28 cellular contexts compared by ENCODE assay signal in the genomic region with DNA sequence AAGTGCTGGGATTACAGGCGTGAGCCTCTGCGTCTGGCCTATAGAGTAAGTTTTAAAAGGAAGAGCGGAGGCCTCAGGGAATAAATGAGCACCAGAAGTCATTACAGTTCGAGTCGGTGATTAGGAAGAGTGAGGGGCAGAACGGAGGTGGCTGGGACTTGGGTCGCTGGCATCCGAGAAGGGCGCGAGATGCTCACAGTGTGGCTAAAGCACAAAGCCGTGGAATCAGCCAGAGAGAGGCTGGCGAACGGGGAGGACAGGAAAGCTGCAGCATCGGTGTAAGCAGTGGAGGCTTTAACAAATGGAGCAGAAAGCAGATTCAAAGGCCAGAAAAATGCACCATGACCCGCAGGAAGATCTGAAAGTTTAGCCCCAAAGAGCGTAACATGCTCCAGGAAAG. TPM values are rescaled to one million over a fixed set of nuclear protein-coding genes. Genes with fewer than 3 reads are reported as not detected.
DNase-seq lines count a peak whose midpoint lies in the region; ATAC-seq, FAIRE-seq and TF ChIP-seq lines count a peak whose summit lies in the region.
"Had no signal": no experiment of that assay in that cellular context is flagged by ENCODE, and none has a peak within 500 bp of the region (broad histone marks: within the 10 kb centered on the region; RNA-seq: fewer than 3 reads in every experiment).

No MANE protein-coding gene starts in this region.

- no peak for TF ChIP-seq CTCF in H1 (IDR thresholded peaks at IDR 0.05; ENCODE audit: control extremely low read depth in 1 of 3, insufficient read depth in 1 of 3, low read depth in 1 of 3, low read length in 3 of 3)
- no peak for TF ChIP-seq CTCF in spleen (IDR thresholded peaks at IDR 0.05 in 8 of 11, conservative IDR thresholded peaks at IDR 0.05 in 3 of 11)

- H3K9ac ChIP-seq in H1 (replicated peaks in 1 of 4; ENCODE audit: extremely low read depth in 1 of 4, low read depth in 3 of 4, low read length in 3 of 4), result no peak overlapping the region; a peak in 1 of 7 replicates
- H3K9ac ChIP-seq: BLaER1 treated with 17β-estradiol and CSF1 and Interleukin-3, amounts not matched to agents 10 nM and 100 nM; GM23248 had no signal

- TF ChIP-seq POLR2A in H1 (IDR thresholded peaks at IDR 0.05; ENCODE audit: control extremely low read depth in 1 of 2, low read depth in 2 of 2, low read length in 2 of 2) (no peak), spleen (IDR thresholded peaks at IDR 0.05) (no peak)

- no peak overlapping the region for H4K5ac ChIP-seq in H1 (ENCODE audit: insufficient read length, low read depth, low read length)

- H3K4me3 ChIP-seq in H1 (ENCODE audit: extremely low read depth in 1 of 4, insufficient read depth in 2 of 4, low read depth in 3 of 4, low read length in 4 of 4) (no peak overlapping the region), spleen (no peak overlapping the region)
- H3K4me3 ChIP-seq: BLaER1 treated with 17β-estradiol and CSF1 and Interleukin-3, amounts not matched to agents 10 nM and 100 nM; GM12878; GM23248 had no signal

- H3K4me1 ChIP-seq in H1 (replicated peaks in 1 of 4; ENCODE audit: control insufficient read depth in 3 of 4, insufficient read depth in 4 of 4, low read length in 3 of 4), result peaks cover 0 to 4% (median 1%) of the 10 kb centered on the region in 4 experiments; a peak in 5 of 7 replicates
- peaks cover 0 to 11% (median 9%) of the 10 kb centered on the region in 6 donors for H3K4me1 ChIP-seq in spleen
- H3K4me1 ChIP-seq: BE2C had no signal

- H2BK15ac ChIP-seq in H1 (ENCODE audit: low read length), result no peak overlapping the region

- H3K56ac ChIP-seq in H1 (replicated peaks; ENCODE audit: insufficient read length, low read depth, low read length), result no peak overlapping the region

- CTCF ChIA-PET in H1 (lab: Charles Lee; ENCODE audit: partially characterized antibody), result interaction anchor here (0.6 to 6.5 kb wide), 6 partner anchors 8 to 1125 kb away, joined by 3 to 47 read pairs (median 4); no protein-coding TSS in a partner anchor

- DNase-seq in activated effector memory CD4-positive, alpha-beta T cell treated with anti-CD3 and anti-CD28 coated beads, Interleukin-2, amount 50 U/mL, for 16 hours, result peak; percentile 13
- no peak for DNase-seq in activated effector memory CD4-positive, alpha-beta T cell treated with Interleukin-2 at 50 U/mL for 16 hours
- DNase-seq in H1 (ENCODE audit: low read depth in 1 of 2, low spot score in 2 of 2) (no peak), posterior vena cava (ENCODE audit: low spot score) (peak; percentile 64), spleen (peak; percentile 34), RPMI8226 (no peak), NAMALWA (ENCODE audit: low spot score) (no peak)
- DNase-seq: AML-193; BE2C; CD4-positive, alpha-beta T cell; CD8-positive, alpha-beta memory T cell; DMS 273 treated with DMSO at 0.1 percent for 48 hours; DMS79; EL; GDM1; GM23248; H9 had no signal

- no peak overlapping the region for H4K91ac ChIP-seq in H1 (replicated peaks; ENCODE audit: insufficient read length, low read length)

- H3K23ac ChIP-seq in H1 (ENCODE audit: insufficient read length), result no peak overlapping the region

- no peak overlapping the region for H2AFZ ChIP-seq in H1 (ENCODE audit: low read length)
- H2AFZ ChIP-seq: GM23248 had no signal

- H3K18ac ChIP-seq in H1 (ENCODE audit: extremely low read depth, low read length), result no peak overlapping the region

- no peak for ATAC-seq in HG02610 (IDR thresholded peaks at IDR 0.05; ENCODE audit: unreplicated experiment)
- ATAC-seq: GM12878, HCT116 had no signal

- H2AK5ac ChIP-seq in H1 (ENCODE audit: low read depth, low read length), result no peak overlapping the region

- H3K23me2 ChIP-seq in H1 (ENCODE audit: low read depth, low read length), result no peaks in the 10 kb centered on the region

- no peak for TF ChIP-seq RAD21 in H1 (IDR thresholded peaks at IDR 0.05 in 1 of 2, conservative IDR thresholded peaks at IDR 0.05 in 1 of 2; ENCODE audit: low read depth in 2 of 2, low read length in 2 of 2)

- H3K27ac ChIP-seq in H1 (ENCODE audit: low read depth, low read length), result no peak overlapping the region
- no peak overlapping the region for H3K27ac ChIP-seq in spleen
- H3K27ac ChIP-seq: 22Rv1; BLaER1 treated with 17β-estradiol and CSF1 and Interleukin-3, amounts not matched to agents 10 nM and 100 nM; GM23248 had no signal

- no peak overlapping the region for H3K14ac ChIP-seq in H1 (ENCODE audit: insufficient read length)

- no peak overlapping the region for H3K4me2 ChIP-seq in H1 (ENCODE audit: insufficient read depth in 1 of 2, low read depth in 2 of 2, low read length in 2 of 2)
- H3K4me2 ChIP-seq: BLaER1 treated with 17β-estradiol and CSF1 and Interleukin-3, amounts not matched to agents 10 nM and 100 nM had no signal

- no peaks in the 10 kb centered on the region for H4K20me1 ChIP-seq in H1 (replicated peaks in 1 of 2; ENCODE audit: control insufficient read depth in 1 of 2, insufficient read depth in 2 of 2, low read length in 2 of 2)
- H4K20me1 ChIP-seq: BLaER1 treated with 17β-estradiol and CSF1 and Interleukin-3, amounts not matched to agents 10 nM and 100 nM had no signal

- no peak overlapping the region for H2BK12ac ChIP-seq in H1 (ENCODE audit: low read depth, low read length)

- no peaks in the 10 kb centered on the region for H3K79me1 ChIP-seq in H1 (ENCODE audit: low read depth, low read length)

- peak overlapping the region; percentile 72; the same call in 1 of the 2 replicates for H2BK20ac ChIP-seq in H1 (ENCODE audit: low read length)

- no peak overlapping the region for H2BK120ac ChIP-seq in H1 (replicated peaks; ENCODE audit: low read depth, low read length)

- H2BK5ac ChIP-seq in H1 (ENCODE audit: low read depth, low read length), result no peak overlapping the region

- H3K79me2 ChIP-seq in H1 (ENCODE audit: control insufficient read depth in 1 of 2, insufficient read depth in 2 of 2, low read length in 2 of 2), result no peaks in the 10 kb centered on the region

- 91% methylated on average over 16 of the region's 16 CpGs; no CpG with 5 or more reads in 1 of the 2 experiments for WGBS in H1 (ENCODE audit: extremely low coverage in 1 of 2, insufficient coverage in 1 of 2, insufficient read length in 1 of 2, insufficient replicate concordance in 2 of 2, low coverage in 1 of 2, low lambda C conversion rate in 2 of 2, missing lambda C conversion rate in 1 of 2), 2 experiments
- 88 to 91% (median 89%) methylated on average over 16 of the region's 16 CpGs for WGBS in spleen, 5 donors

- H3K9me3 ChIP-seq in H1 (ENCODE audit: insufficient read depth in 2 of 2, low read depth in 1 of 2, low read length in 1 of 2), result no peaks in the 10 kb centered on the region
- no peaks in the 10 kb centered on the region for H3K9me3 ChIP-seq in spleen
- H3K9me3 ChIP-seq: BE2C; BLaER1 treated with 17β-estradiol and CSF1 and Interleukin-3, amounts not matched to agents 10 nM and 100 nM had no signal

- H4K8ac ChIP-seq in H1 (ENCODE audit: extremely low read depth, insufficient read depth, low read length), result no peak overlapping the region

- H3K36me3 ChIP-seq in H1 (ENCODE audit: control insufficient read depth in 2 of 4, insufficient read depth in 4 of 4, low read length in 3 of 4) (no peaks in the 10 kb centered on the region), spleen (no peaks in the 10 kb centered on the region)
- H3K36me3 ChIP-seq: BE2C; BLaER1 treated with 17β-estradiol and CSF1 and Interleukin-3, amounts not matched to agents 10 nM and 100 nM had no signal

- POLR2A ChIA-PET in H1 (lab: Charles Lee; ENCODE audit: partially characterized antibody), result no interaction called here

- no peak overlapping the region for H3K4ac ChIP-seq in H1 (replicated peaks; ENCODE audit: insufficient read length, low read depth, low read length)

- H3K27me3 ChIP-seq in H1 (replicated peaks in 1 of 4; ENCODE audit: control insufficient read depth in 3 of 4, extremely low read depth in 1 of 4, insufficient read depth in 3 of 4, low read length in 3 of 4) (peaks cover 0 to 13% (median 3%) of the 10 kb centered on the region in 4 experiments; a peak in 5 of 7 replicates), spleen (replicated peaks in 1 of 7) (peaks cover 0 to 39% (median 4%) of the 10 kb centered on the region in 7 donors)
- H3K27me3 ChIP-seq: BE2C had no signal

- FAIRE-seq in H1 (lab: Jason Lieb, UNC), result no peak
- FAIRE-seq: A204.1, D721Med, GM12878, GM19239 had no signal

- TF ChIP-seq EP300 in H1 (IDR thresholded peaks at IDR 0.05; ENCODE audit: borderline replicate concordance in 1 of 2, low read depth in 2 of 2, low read length in 2 of 2), result no peak

- intact Hi-C loops in posterior vena cava (cut with DNase I) (loop anchor here in 1 of 2 donors (5.0 kb wide), 1 partner anchor 1733 kb away; no protein-coding TSS in a partner anchor), spleen (cut with DNase I; ENCODE audit: low total_unique reads) (no loop called here)

RNA-seq across cellular contexts. Expression of gene KRTAP5-4, which starts 2.7 kb away (rescaled TPM):
- total RNA-seq in H1 (2021; fragmentation: NEBNext Ultra II Directional; extraction: Animal tissue kit (Norgen Biotek cat#: 25700)), result not detected in 2 replicates
- polyA plus RNA-seq in H1 (2011; rRNA removed) (not detected in 2 replicates), spleen (not detected)
- polyA plus RNA-seq in H1 (2011; cell fraction: cytosol; rRNA removed), result not detected
- not detected for polyA plus RNA-seq in H1 (2011; cell fraction: nucleus; rRNA removed)
- polyA plus RNA-seq in H1 (2012, experiment 1 of 2), result not detected in 4 replicates
- not detected for polyA plus RNA-seq in H1 (2012, experiment 2 of 2)
- polyA plus RNA-seq in H1 (2013, experiment 1 of 2), result not detected
- not detected for polyA plus RNA-seq in H1 (2013, experiment 2 of 2)
- polyA minus RNA-seq in H1 (2011; rRNA and poly(A)+ RNA removed), result not detected in 2 replicates
- not detected for polyA minus RNA-seq in H1 (2011; cell fraction: cytosol; rRNA and poly(A)+ RNA removed)
- not detected for polyA minus RNA-seq in H1 (2011; cell fraction: nucleus; rRNA and poly(A)+ RNA removed)
- total RNA-seq in posterior vena cava (not detected), spleen (not detected)
- total RNA-seq: CD4-positive, alpha-beta T cell; CD8-positive, alpha-beta memory T cell; GM12878; GM23248; H4; H9 had no signal
- polyA plus RNA-seq: AG04450; CD14-positive monocyte; CD8-positive, alpha-beta memory T cell; GM12878; GM23248 had no signal

RNA-seq across cellular contexts. Expression of gene KRTAP5-5, which starts 5.0 kb away (rescaled TPM):
- total RNA-seq in H1 (2021; fragmentation: NEBNext Ultra II Directional; extraction: Animal tissue kit (Norgen Biotek cat#: 25700)), result not detected in 2 replicates
- 0.09 TPM in 1 of 2 replicates, not detected in the other for polyA plus RNA-seq in H1 (2011; rRNA removed)
- not detected for polyA plus RNA-seq in H1 (2011; cell fraction: cytosol; rRNA removed)
- polyA plus RNA-seq in H1 (2011; cell fraction: nucleus; rRNA removed), result not detected
- polyA plus RNA-seq in H1 (2012, experiment 1 of 2), result not detected in 4 replicates
- not detected for polyA plus RNA-seq in H1 (2012, experiment 2 of 2)
- polyA plus RNA-seq in H1 (2013, experiment 1 of 2), result not detected
- polyA plus RNA-seq in H1 (2013, experiment 2 of 2), result not detected
- not detected in 2 replicates for polyA minus RNA-seq in H1 (2011; rRNA and poly(A)+ RNA removed)
- polyA minus RNA-seq in H1 (2011; cell fraction: cytosol; rRNA and poly(A)+ RNA removed), result not detected
- polyA minus RNA-seq in H1 (2011; cell fraction: nucleus; rRNA and poly(A)+ RNA removed), result not detected
- total RNA-seq in posterior vena cava, result not detected
- total RNA-seq in spleen, result not detected
- polyA plus RNA-seq in spleen, result not detected
- total RNA-seq: CD4-positive, alpha-beta T cell; CD8-positive, alpha-beta memory T cell; GM12878; GM23248; H4; H9 had no signal
- polyA plus RNA-seq: AG04450; CD14-positive monocyte; CD8-positive, alpha-beta memory T cell; GM12878; GM23248 had no signal

RNA-seq across cellular contexts. Expression of gene KRTAP5-3, which starts 16.4 kb away (rescaled TPM):
- not detected in 2 replicates for total RNA-seq in H1 (2021; fragmentation: NEBNext Ultra II Directional; extraction: Animal tissue kit (Norgen Biotek cat#: 25700))
- polyA plus RNA-seq in H1 (2011; rRNA removed) (not detected in 2 replicates), spleen (not detected)
- not detected for polyA plus RNA-seq in H1 (2011; cell fraction: cytosol; rRNA removed)
- polyA plus RNA-seq in H1 (2011; cell fraction: nucleus; rRNA removed), result not detected
- not detected in 4 replicates for polyA plus RNA-seq in H1 (2012, experiment 1 of 2)
- polyA plus RNA-seq in H1 (2012, experiment 2 of 2), result not detected
- not detected for polyA plus RNA-seq in H1 (2013, experiment 1 of 2)
- polyA plus RNA-seq in H1 (2013, experiment 2 of 2), result not detected
- polyA minus RNA-seq in H1 (2011; rRNA and poly(A)+ RNA removed), result not detected in 2 replicates
- polyA minus RNA-seq in H1 (2011; cell fraction: cytosol; rRNA and poly(A)+ RNA removed), result not detected
- not detected for polyA minus RNA-seq in H1 (2011; cell fraction: nucleus; rRNA and poly(A)+ RNA removed)
- total RNA-seq in posterior vena cava (not detected), spleen (not detected)
- total RNA-seq: CD4-positive, alpha-beta T cell; CD8-positive, alpha-beta memory T cell; GM12878; GM23248; H4; H9 had no signal
- polyA plus RNA-seq: AG04450; CD14-positive monocyte; CD8-positive, alpha-beta memory T cell; GM12878; GM23248 had no signal

RNA-seq across cellular contexts. Expression of gene KRTAP5-2, which starts 26.5 kb away (rescaled TPM):
- not detected in 2 replicates for total RNA-seq in H1 (2021; fragmentation: NEBNext Ultra II Directional; extraction: Animal tissue kit (Norgen Biotek cat#: 25700))
- polyA plus RNA-seq in H1 (2011; rRNA removed), result not detected in 2 replicates
- polyA plus RNA-seq in H1 (2011; cell fraction: cytosol; rRNA removed), result not detected
- not detected for polyA plus RNA-seq in H1 (2011; cell fraction: nucleus; rRNA removed)
- polyA plus RNA-seq in H1 (2012, experiment 1 of 2), result 0.25 TPM in 1 of 4 replicates, not detected in the others
- not detected for polyA plus RNA-seq in H1 (2012, experiment 2 of 2)
- not detected for polyA plus RNA-seq in H1 (2013, experiment 1 of 2)
- not detected for polyA plus RNA-seq in H1 (2013, experiment 2 of 2)
- polyA minus RNA-seq in H1 (2011; rRNA and poly(A)+ RNA removed), result not detected in 2 replicates
- polyA minus RNA-seq in H1 (2011; cell fraction: cytosol; rRNA and poly(A)+ RNA removed), result not detected
- polyA minus RNA-seq in H1 (2011; cell fraction: nucleus; rRNA and poly(A)+ RNA removed), result not detected
- total RNA-seq in posterior vena cava, result not detected
- not detected for total RNA-seq in spleen
- not detected for polyA plus RNA-seq in spleen
- total RNA-seq: CD4-positive, alpha-beta T cell; CD8-positive, alpha-beta memory T cell; GM12878; GM23248; H4; H9 had no signal
- polyA plus RNA-seq: AG04450, CD14-positive monocyte, GM12878, GM23248 had no signal

RNA-seq across cellular contexts. Expression of gene KRTAP5-1, which starts 39.5 kb away (rescaled TPM):
- total RNA-seq in H1 (2021; fragmentation: NEBNext Ultra II Directional; extraction: Animal tissue kit (Norgen Biotek cat#: 25700)), result not detected in 2 replicates
- polyA plus RNA-seq in H1 (2011; rRNA removed), result not detected in 2 replicates
- not detected for polyA plus RNA-seq in H1 (2011; cell fraction: cytosol; rRNA removed)
- polyA plus RNA-seq in H1 (2011; cell fraction: nucleus; rRNA removed), result not detected
- 0.27 TPM in 1 of 4 replicates, not detected in the others for polyA plus RNA-seq in H1 (2012, experiment 1 of 2)
- not detected for polyA plus RNA-seq in H1 (2012, experiment 2 of 2)
- not detected for polyA plus RNA-seq in H1 (2013, experiment 1 of 2)
- polyA plus RNA-seq in H1 (2013, experiment 2 of 2), result not detected
- polyA minus RNA-seq in H1 (2011; rRNA and poly(A)+ RNA removed), result not detected in 2 replicates
- polyA minus RNA-seq in H1 (2011; cell fraction: cytosol; rRNA and poly(A)+ RNA removed), result not detected
- not detected for polyA minus RNA-seq in H1 (2011; cell fraction: nucleus; rRNA and poly(A)+ RNA removed)
- total RNA-seq in posterior vena cava, result not detected
- total RNA-seq in spleen, result not detected
- not detected for polyA plus RNA-seq in spleen
- total RNA-seq: CD4-positive, alpha-beta T cell; CD8-positive, alpha-beta memory T cell; GM12878; GM23248; H4; H9 had no signal
- polyA plus RNA-seq: AG04450; CD14-positive monocyte; CD8-positive, alpha-beta memory T cell; GM12878; GM23248 had no signal

Comparison
In these comparisons a context has a peak if more than half of its experiments do, and no peak if none do; other contexts are left out.
1. DNase-seq: peak in activated effector memory CD4-positive, alpha-beta T cell treated with anti-CD3 and anti-CD28 coated beads, Interleukin-2, amount 50 U/mL, for 16 hours (single experiment), posterior vena cava (single experiment) and spleen (single experiment); none in activated effector memory CD4-positive, alpha-beta T cell treated with Interleukin-2 at 50 U/mL for 16 hours (single experiment), H1 (0 of 2), RPMI8226 (single experiment) and NAMALWA (single experiment).